In genomic region chr3:151171145-151171544, GRCh38 we compare ENCODE assay signal across 9 cellular contexts. TPM values are rescaled to one million over a fixed set of nuclear protein-coding genes. Genes with fewer than 3 reads are reported as not detected.
DNase-seq lines count a peak whose midpoint lies in the region; ATAC-seq and TF ChIP-seq lines count a peak whose summit lies in the region.
"Had no signal": no experiment of that assay in that cellular context is flagged by ENCODE, and none has a peak within 500 bp of the region (broad histone marks: within the 10 kb centered on the region; RNA-seq: fewer than 3 reads in every experiment).

No MANE protein-coding gene starts in this region.

- peak; percentile 56 for ATAC-seq in GM19468 (IDR thresholded peaks at IDR 0.05; ENCODE audit: extremely low read depth, unreplicated experiment)

- peak overlapping the region in 1 of 2 donors; percentile 0 for H3K4me3 ChIP-seq in CD4-positive, alpha-beta memory T cell (ENCODE audit: low read length in 2 of 2)
- no peak overlapping the region for H3K4me3 ChIP-seq in rectal smooth muscle tissue (ENCODE audit: low read length)

- H3K9me3 Mint-ChIP-seq in CD4-positive, alpha-beta memory T cell: no peaks in the 10 kb centered on the region
- no peaks in the 10 kb centered on the region for H3K9me3 Mint-ChIP-seq in glutamatergic neuron (ENCODE audit: unreplicated experiment)

- H3K27me3 Mint-ChIP-seq in CD4-positive, alpha-beta memory T cell: no peaks in the 10 kb centered on the region
- no peaks in the 10 kb centered on the region for H3K27me3 Mint-ChIP-seq in glutamatergic neuron (ENCODE audit: unreplicated experiment)

- peaks cover 34% of the 10 kb centered on the region for H3K4me1 ChIP-seq in CD4-positive, alpha-beta memory T cell (ENCODE audit: insufficient read depth, low read length)
- H3K4me1 ChIP-seq in rectal smooth muscle tissue (ENCODE audit: control insufficient read depth, insufficient read depth, low read length): no peaks in the 10 kb centered on the region

- DNase-seq in CD4-positive, alpha-beta memory T cell: peak; percentile 39 to 61 (median 45)
- DNase-seq in HT1080 (ENCODE audit: low read depth) (peak; percentile 72), kidney glomerular epithelial cell (lab: John Stamatoyannopoulos, UW) (no peak), NCI-H69 (lab: John Stamatoyannopoulos, UW) (no peak), glutamatergic neuron (no peak)
- DNase-seq in activated effector memory CD4-positive, alpha-beta T cell treated with anti-CD3 and anti-CD28 coated beads, Interleukin-2, amount 50 U/mL, for 16 hours: peak; percentile 68

- peak overlapping the region; percentile 77 to 94 (median 90) for H3K27ac Mint-ChIP-seq in CD4-positive, alpha-beta memory T cell
- no peak overlapping the region for H3K27ac Mint-ChIP-seq in glutamatergic neuron (ENCODE audit: unreplicated experiment)

- H3K9me3 ChIP-seq in CD4-positive, alpha-beta memory T cell (ENCODE audit: control insufficient read depth in 1 of 2, low read length in 2 of 2): no peaks in the 10 kb centered on the region

- H3K36me3 ChIP-seq in CD4-positive, alpha-beta memory T cell (ENCODE audit: insufficient read depth, low read length): no peaks in the 10 kb centered on the region
- H3K36me3 ChIP-seq in rectal smooth muscle tissue (ENCODE audit: control insufficient read depth, insufficient read depth, low read length): no peaks in the 10 kb centered on the region

- no peak for TF ChIP-seq CTCF in glutamatergic neuron (IDR thresholded peaks at IDR 0.05; ENCODE audit: partially characterized antibody, unreplicated experiment)

- CTCF ChIA-PET in CD4-positive, alpha-beta memory T cell (lab: Charles Lee; ENCODE audit: partially characterized antibody): interaction anchor here (0.9 to 6.8 kb wide), 12 partner anchors 9 to 113 kb away, joined by 3 to 221 read pairs (median 6); partner anchors contain the start of genes GPR171 and P2RY14

- no peaks in the 10 kb centered on the region for H3K27me3 ChIP-seq in CD4-positive, alpha-beta memory T cell (ENCODE audit: insufficient read depth, low read length)
- H3K27me3 ChIP-seq in rectal smooth muscle tissue (ENCODE audit: control insufficient read depth, insufficient read depth, low read length): no peaks in the 10 kb centered on the region

- POLR2A ChIA-PET in CD4-positive, alpha-beta memory T cell (lab: Charles Lee; ENCODE audit: partially characterized antibody): interaction anchor here (0.8 to 5.3 kb wide), 11 partner anchors 13 to 113 kb away, joined by 3 to 70 read pairs (median 5); partner anchors contain the start of genes GPR171 and P2RY14

- no peak overlapping the region for H3K9ac ChIP-seq in rectal smooth muscle tissue (ENCODE audit: low read length)

- peak overlapping the region in 7 of 8 donors; percentile 36 to 78 (median 65) for H3K4me3 Mint-ChIP-seq in CD4-positive, alpha-beta memory T cell
- no peak overlapping the region for H3K4me3 Mint-ChIP-seq in glutamatergic neuron (ENCODE audit: unreplicated experiment)

- intact Hi-C loops in CD4-positive, alpha-beta memory T cell (cut with micrococcal nuclease): loop anchor here (1.0 kb wide), 1 partner anchor 32 kb away; the partner anchor contains the start of gene GPR171

- no peak overlapping the region for H3K27ac ChIP-seq in CD4-positive, alpha-beta memory T cell (ENCODE audit: low read depth, low read length)
- H3K27ac ChIP-seq in rectal smooth muscle tissue (ENCODE audit: low read depth, low read length): peak overlapping the region; percentile 45

- peaks cover 27 to 49% (median 36%) of the 10 kb centered on the region in 4 donors for H3K4me1 Mint-ChIP-seq in CD4-positive, alpha-beta memory T cell
- no peaks in the 10 kb centered on the region for H3K4me1 Mint-ChIP-seq in glutamatergic neuron (ENCODE audit: low read depth, unreplicated experiment)

- no peaks in the 10 kb centered on the region for H3K36me3 Mint-ChIP-seq in CD4-positive, alpha-beta memory T cell
- H3K36me3 Mint-ChIP-seq in glutamatergic neuron (ENCODE audit: unreplicated experiment): no peaks in the 10 kb centered on the region

RNA-seq across cellular contexts. Expression of gene GPR171, which starts 31.9 kb away (rescaled TPM):
- 100 to 1,000 TPM; 116 to 129 TPM for total RNA-seq in CD4-positive, alpha-beta memory T cell
- polyA plus RNA-seq in CD4-positive, alpha-beta memory T cell: 100 to 1,000 TPM; 123 to 156 TPM
- total RNA-seq in HT1080 (2014; rRNA removed; shearing (Covaris generic)): not detected in 2 replicates
- polyA plus RNA-seq in HT1080 (2015; cell fraction: cytosol; rRNA removed): not detected in 2 replicates
- not detected in 2 replicates for polyA plus RNA-seq in HT1080 (2015; cell fraction: nucleus; rRNA removed)
- total RNA-seq in glutamatergic neuron (ENCODE audit: unreplicated experiment): not detected
- total RNA-seq: lung microvascular endothelial cell had no signal

Comparison
In these comparisons a context has a peak if more than half of its experiments do, and no peak if none do; other contexts are left out.
1. DNase-seq: peak in CD4-positive, alpha-beta memory T cell (5 of 5), HT1080 (single experiment) and activated effector memory CD4-positive, alpha-beta T cell treated with anti-CD3 and anti-CD28 coated beads, Interleukin-2, amount 50 U/mL, for 16 hours (single experiment); none in kidney glomerular epithelial cell (single experiment), NCI-H69 (single experiment) and glutamatergic neuron (single experiment).
2. RNA of gene GPR171, which starts 31.9 kb away (total RNA-seq): 116 to 129 TPM in CD4-positive, alpha-beta memory T cell; not detected in HT1080 and not detected in glutamatergic neuron (single experiment); every median in the first group is over 100 times any median in the second.